ENCODE assay signal across 25 cellular contexts in genomic region chr4:7448036-7448435, GRCh38. TPM values are rescaled to one million over a fixed set of nuclear protein-coding genes. Genes with fewer than 3 reads are reported as not detected.
"Had no signal": no experiment of that assay in that cellular context is flagged by ENCODE, and none has a peak within 500 bp of the region (broad histone marks: within the 10 kb centered on the region; RNA-seq: fewer than 3 reads in every experiment).

No MANE protein-coding gene starts in this region.

- H3K4me1 ChIP-seq: esophagus squamous epithelium, lower lobe of right lung, psoas muscle, spleen, upper lobe of left lung had no signal

- H3K9me3 Mint-ChIP-seq: naive thymus-derived CD8-positive, alpha-beta T cell; stimulated activated naive CD8-positive, alpha-beta T cell treated with anti-CD3 and anti-CD28 coated beads, Interleukin-15, Interleukin-2, amounts not matched to agents 100 ng/mL and 50 ng/mL, for 24 hours had no signal

- H3K4me1 Mint-ChIP-seq: stimulated activated naive B cell treated with anti-CD40 and anti-IgM and Interleukin-4, amounts not matched to agents 10 μg/mL and 1 μg/mL and 100 μg/mL, for 72 hours had no signal

- H3K4me3 ChIP-seq: coronary artery, esophagus squamous epithelium, lower lobe of right lung, ovary, psoas muscle, skin epidermis, spleen, thoracic aorta, tibial nerve, upper lobe of left lung had no signal

- H3K36me3 ChIP-seq: esophagus squamous epithelium, lower lobe of right lung, ovary, spleen, thoracic aorta, tibial nerve, upper lobe of left lung had no signal

- H3K36me3 Mint-ChIP-seq: stimulated activated naive B cell treated with anti-CD40 and anti-IgM and Interleukin-4, amounts not matched to agents 10 μg/mL and 1 μg/mL and 100 μg/mL, for 72 hours had no signal

- ATAC-seq: left ventricle myocardium superior; lower lobe of right lung; naive thymus-derived CD8-positive, alpha-beta T cell; psoas muscle; right cardiac atrium; stimulated activated naive B cell treated with anti-CD40 and anti-IgM and Interleukin-4, amounts not matched to agents 10 μg/mL and 1 μg/mL and 100 μg/mL, for 72 hours had no signal

- H3K9me3 ChIP-seq: esophagus squamous epithelium, lower lobe of right lung, ovary, psoas muscle, thoracic aorta, tibial nerve, upper lobe of left lung had no signal

- H3K27ac ChIP-seq: coronary artery, esophagus squamous epithelium, lower lobe of right lung, psoas muscle, skin epidermis, spleen, thoracic aorta, tibial nerve, upper lobe of left lung had no signal

- H3K4me3 Mint-ChIP-seq: naive thymus-derived CD8-positive, alpha-beta T cell; nephron progenitor cell; stimulated activated naive B cell treated with anti-CD40 and anti-IgM and Interleukin-4, amounts not matched to agents 10 μg/mL and 1 μg/mL and 100 μg/mL, for 72 hours; stimulated activated naive CD8-positive, alpha-beta T cell treated with anti-CD3 and anti-CD28 coated beads, Interleukin-15, Interleukin-2, amounts not matched to agents 100 ng/mL and 50 ng/mL, for 24 hours had no signal

- H3K27me3 ChIP-seq: ovary, tibial nerve, upper lobe of left lung had no signal

- H3K27ac Mint-ChIP-seq: nephron progenitor cell; stimulated activated naive B cell treated with anti-CD40 and anti-IgM and Interleukin-4, amounts not matched to agents 10 μg/mL and 1 μg/mL and 100 μg/mL, for 72 hours; stimulated activated naive CD8-positive, alpha-beta T cell treated with anti-CD3 and anti-CD28 coated beads, Interleukin-15, Interleukin-2, amounts not matched to agents 100 ng/mL and 50 ng/mL, for 24 hours had no signal

- DNase-seq: dermis blood vessel endothelial cell; effector memory CD4-positive, alpha-beta T cell; erythroblast; esophagus squamous epithelium; foreskin melanocyte; left ventricle myocardium superior; lower lobe of right lung; naive thymus-derived CD8-positive, alpha-beta T cell; nephron progenitor cell; occipital lobe; psoas muscle; spleen; stimulated activated CD4-positive, alpha-beta T cell treated with anti-CD3 and anti-CD28 coated beads, Interleukin-4, amount 100 ng/mL, for 4 hours; stimulated activated naive B cell treated with anti-CD40 and anti-IgM and Interleukin-4, amounts not matched to agents 10 μg/mL and 1 μg/mL and 100 μg/mL, for 72 hours had no signal

RNA-seq across cellular contexts. Expression of gene PSAPL1, which starts 13.3 kb away (rescaled TPM):
- total RNA-seq: dermis blood vessel endothelial cell; left ventricle myocardium superior; lower lobe of right lung; mesenteric fat pad; myocyte; naive thymus-derived CD8-positive, alpha-beta T cell; occipital lobe; psoas muscle; renal cortical epithelial cell; right cardiac atrium; spleen had no signal
- polyA plus RNA-seq: naive thymus-derived CD8-positive, alpha-beta T cell; ovary; psoas muscle; right cardiac atrium; spleen had no signal
